In the genomic region with DNA sequence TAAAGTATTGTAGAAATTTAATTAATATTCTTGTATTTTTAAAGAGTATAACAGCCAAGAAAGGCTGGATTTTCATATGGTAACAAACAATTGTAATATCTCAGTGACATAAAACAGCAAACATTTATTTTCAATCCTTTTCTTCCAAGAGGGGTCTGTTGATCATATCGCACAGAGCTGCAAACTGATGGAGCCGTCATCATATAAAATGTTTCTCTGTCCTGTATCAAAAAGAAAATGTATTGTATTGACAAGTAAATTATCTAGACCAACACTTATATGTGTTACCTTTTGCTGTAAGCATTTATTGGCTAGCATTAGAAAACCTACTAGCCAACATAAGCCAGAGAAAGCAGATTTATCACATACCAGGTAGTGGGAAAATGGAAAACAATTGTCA, we compare ENCODE assay signal across 34 cellular contexts.
"Had no signal": no experiment of that assay in that cellular context is flagged by ENCODE, and none has a peak within 500 bp of the region (broad histone marks: within the 10 kb centered on the region; RNA-seq: fewer than 3 reads in every experiment).

No MANE protein-coding gene starts in this region.

- H3K36me3 ChIP-seq: MG63 had no signal

- DNase-seq: Karpas-422, Kasumi-1, KG1, MG63, MM.1S, MV-4-11, NCI-H1048, NCI-H1092, NCI-H1092 treated with DMSO at 0.1 percent for 48 hours, NCI-H1105, NCI-H1105 treated with DMSO at 0.1 percent for 48 hours, NCI-H1417, NCI-H1417 treated with DMSO at 0.1 percent for 48 hours, NCI-H1436, NCI-H1436 treated with DMSO at 0.1 percent for 48 hours, NCI-H146, NCI-H1694, NCI-H1694 treated with DMSO at 0.1 percent for 48 hours, NCI-H187, NCI-H187 treated with DMSO at 0.1 percent for 48 hours, NCI-H1930, NCI-H2029, NCI-H2029 treated with DMSO at 0.1 percent for 48 hours, NCI-H2081, NCI-H2081 treated with DMSO at 0.1 percent for 48 hours, NCI-H2107, NCI-H2171, NCI-H2171 treated with DMSO at 0.1 percent for 48 hours, NCI-H2227 treated with DMSO at 0.1 percent for 48 hours, NCI-H226, NCI-H345, NCI-H446, NCI-H446 treated with DMSO at 0.1 percent for 48 hours had no signal

- H3K27ac ChIP-seq: KMS-11 had no signal

- H3K27me3 ChIP-seq: MG63 had no signal

- H3K9ac ChIP-seq: KMS-11 had no signal

- H3K4me2 ChIP-seq: KMS-11 had no signal

- H3K4me3 ChIP-seq: MG63 had no signal
